21 cellular contexts compared by ENCODE assay signal in the genomic region with DNA sequence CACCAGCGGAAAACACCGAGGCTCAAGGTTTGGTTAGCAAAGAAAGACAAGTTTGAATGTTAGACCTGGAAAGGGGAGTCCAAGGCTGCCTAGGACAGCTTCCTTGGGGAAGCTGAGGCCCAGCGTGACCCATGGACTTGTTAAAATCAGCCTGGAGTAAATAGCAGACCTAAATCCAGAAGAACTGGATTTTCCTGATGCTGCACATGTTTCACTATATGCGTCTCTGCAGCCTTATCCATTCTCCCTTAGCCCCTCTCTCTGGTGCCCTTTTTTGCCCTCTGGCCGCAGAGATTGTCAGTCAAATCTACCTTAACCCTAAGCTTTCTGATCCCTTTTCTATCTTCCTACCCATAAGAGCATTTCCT.
"Had no signal": no experiment of that assay in that cellular context is flagged by ENCODE, and none has a peak within 500 bp of the region (broad histone marks: within the 10 kb centered on the region; RNA-seq: fewer than 3 reads in every experiment).

No MANE protein-coding gene starts in this region.

- ATAC-seq: heart right ventricle; left ventricle myocardium superior; naive thymus-derived CD8-positive, alpha-beta T cell had no signal

- DNase-seq: colonic mucosa; dermis blood vessel endothelial cell; effector CD4-positive, alpha-beta T cell; endodermal cell; heart right ventricle; hypothalamus; left ventricle myocardium superior; naive thymus-derived CD8-positive, alpha-beta T cell; ovary; sigmoid colon; stimulated activated CD4-positive, alpha-beta T cell treated with anti-CD3 and anti-CD28 coated beads, Interleukin-12 subunit alpha, Interleukin-12 subunit beta, amount 100 ng/mL, for 4 hours; stimulated activated naive CD4-positive, alpha-beta T cell had no signal

- H3K27ac ChIP-seq: colonic mucosa, heart right ventricle, ovary, right atrium auricular region, sigmoid colon, skin epidermis, thyroid gland, vagina had no signal

- H3K4me3 ChIP-seq: colonic mucosa, heart right ventricle, lung, ovary, right atrium auricular region, sigmoid colon, skin epidermis, thyroid gland, upper lobe of left lung, vagina had no signal

- H3K27me3 ChIP-seq: colonic mucosa, heart right ventricle, ovary, right atrium auricular region, sigmoid colon, thyroid gland, upper lobe of left lung, vagina had no signal

- H3K9me3 ChIP-seq: colonic mucosa, heart right ventricle, ovary, right atrium auricular region, sigmoid colon, thyroid gland, upper lobe of left lung, vagina had no signal

- H3K4me1 ChIP-seq: colonic mucosa, heart right ventricle, right atrium auricular region, sigmoid colon had no signal

- H3K36me3 ChIP-seq: colonic mucosa, heart right ventricle, ovary, right atrium auricular region, sigmoid colon, thyroid gland, upper lobe of left lung, vagina had no signal

- FAIRE-seq: endothelial cell of umbilical vein, frontal cortex, islet of Langerhans had no signal
